ENCODE assay signal across 1 cellular context in the genomic region with DNA sequence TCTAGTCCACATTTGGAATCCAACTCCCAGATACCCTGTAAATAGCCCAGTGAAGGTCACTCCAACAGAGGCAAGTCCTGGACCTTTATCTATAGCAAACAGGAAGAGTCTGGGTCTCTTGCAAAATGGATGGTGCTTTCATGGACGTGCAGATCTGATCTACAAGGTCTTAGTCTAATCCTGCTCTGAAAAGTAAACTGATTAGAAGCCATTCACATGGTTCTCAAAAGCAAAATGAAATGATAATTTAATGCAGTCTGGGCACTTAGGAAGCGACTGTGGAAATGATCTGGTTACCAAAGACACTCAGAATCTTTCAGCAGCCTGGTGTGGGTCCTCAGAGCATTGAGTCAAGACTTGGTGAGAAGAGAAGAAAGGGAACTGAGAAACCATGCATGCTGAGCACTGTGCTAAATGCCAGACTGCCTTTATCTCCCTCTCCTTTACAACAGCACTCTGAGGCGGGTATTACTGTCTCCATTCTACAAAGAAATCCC.
A peak's percentile ranks its signal among the peaks of the same experiment; 100 is the strongest.
TF ChIP-seq lines count a peak whose summit lies in the region.

No MANE protein-coding gene starts in this region.

TF ChIP-seq in HepG2, 621 proteins besides CTCF, POLR2A, EP300 and RAD21 (continued from another document and continues in another):
- TF ChIP-seq, protein P1, sequence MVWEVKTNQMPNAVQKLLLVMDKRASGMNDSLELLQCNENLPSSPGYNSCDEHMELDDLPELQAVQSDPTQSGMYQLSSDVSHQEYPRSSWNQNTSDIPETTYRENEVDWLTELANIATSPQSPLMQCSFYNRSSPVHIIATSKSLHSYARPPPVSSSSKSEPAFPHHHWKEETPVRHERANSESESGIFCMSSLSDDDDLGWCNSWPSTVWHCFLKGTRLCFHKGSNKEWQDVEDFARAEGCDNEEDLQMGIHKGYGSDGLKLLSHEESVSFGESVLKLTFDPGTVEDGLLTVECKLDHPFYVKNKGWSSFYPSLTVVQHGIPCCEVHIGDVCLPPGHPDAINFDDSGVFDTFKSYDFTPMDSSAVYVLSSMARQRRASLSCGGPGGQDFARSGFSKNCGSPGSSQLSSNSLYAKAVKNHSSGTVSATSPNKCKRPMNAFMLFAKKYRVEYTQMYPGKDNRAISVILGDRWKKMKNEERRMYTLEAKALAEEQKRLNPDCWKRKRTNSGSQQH (CRISPR knock-in tag; IDR thresholded peaks at IDR 0.05; ENCODE audit: low read depth), result no peak
- TF ChIP-seq ZNF841 (CRISPR knock-in tag; IDR thresholded peaks at IDR 0.05; ENCODE audit: borderline replicate concordance) (no peak), ZNF367 (CRISPR knock-in tag; IDR thresholded peaks at IDR 0.05; ENCODE audit: borderline replicate concordance) (no peak), CREBL2 (CRISPR knock-in tag; IDR thresholded peaks at IDR 0.05; ENCODE audit: borderline replicate concordance) (no peak), ZNF136 (CRISPR knock-in tag; IDR thresholded peaks at IDR 0.05; ENCODE audit: low read depth) (no peak), SOX6 (IDR thresholded peaks at IDR 0.05) (no peak), SOX6 (CRISPR knock-in tag; IDR thresholded peaks at IDR 0.05) (peak; percentile 50; the same call in 1 of the 2 replicates), SMC3 (IDR thresholded peaks at IDR 0.05; ENCODE audit: low read length) (no peak), ZSCAN5A (CRISPR knock-in tag; IDR thresholded peaks at IDR 0.05; ENCODE audit: borderline replicate concordance) (0 out of 2 replicates have a peak, but pooled peaks have one; percentile 17), CSRNP1 (CRISPR knock-in tag; IDR thresholded peaks at IDR 0.05) (no peak), MLLT10 (CRISPR knock-in tag; IDR thresholded peaks at IDR 0.05) (no peak), ZNF329 (CRISPR knock-in tag; IDR thresholded peaks at IDR 0.05; ENCODE audit: low read depth) (no peak), KAT8 (CRISPR knock-in tag; IDR thresholded peaks at IDR 0.05) (0 out of 2 replicates have a peak, but pooled peaks have one; percentile 60), GATAD1 (CRISPR knock-in tag; IDR thresholded peaks at IDR 0.05) (no peak), NFATC3 (CRISPR knock-in tag; IDR thresholded peaks at IDR 0.05) (no peak), ZFY (CRISPR knock-in tag; IDR thresholded peaks at IDR 0.05) (no peak), ZNF180 (CRISPR knock-in tag; IDR thresholded peaks at IDR 0.05; ENCODE audit: borderline replicate concordance, low read depth) (no peak), ZIK1 (CRISPR knock-in tag; IDR thresholded peaks at IDR 0.05; ENCODE audit: borderline replicate concordance, low read depth) (no peak), ZSCAN31 (CRISPR knock-in tag; IDR thresholded peaks at IDR 0.05; ENCODE audit: low read depth) (no peak), SRSF9 (IDR thresholded peaks at IDR 0.05; ENCODE audit: borderline replicate concordance, insufficient read depth, low read depth, low read length, poor library complexity, severe bottlenecking) (no peak), IRF2 (CRISPR knock-in tag; IDR thresholded peaks at IDR 0.05) (peak; percentile 35; the same call in 1 of the 2 replicates), FOSL2 (CRISPR knock-in tag; IDR thresholded peaks at IDR 0.05) (0 out of 2 replicates have a peak, but pooled peaks have one; percentile 14), ZNF570 (CRISPR knock-in tag; IDR thresholded peaks at IDR 0.05; ENCODE audit: borderline replicate concordance) (no peak), XBP1 (CRISPR knock-in tag; IDR thresholded peaks at IDR 0.05) (no peak), ZNF704 (CRISPR knock-in tag; IDR thresholded peaks at IDR 0.05; ENCODE audit: borderline replicate concordance) (no peak), SMARCE1 (IDR thresholded peaks at IDR 0.05; ENCODE audit: borderline replicate concordance) (no peak), ATRX (CRISPR knock-in tag; IDR thresholded peaks at IDR 0.05; ENCODE audit: borderline replicate concordance) (no peak), ZNF878 (CRISPR knock-in tag; IDR thresholded peaks at IDR 0.05) (no peak), MTF2 (CRISPR knock-in tag; IDR thresholded peaks at IDR 0.05; ENCODE audit: borderline replicate concordance) (no peak), NFE2L2 (IDR thresholded peaks at IDR 0.05; ENCODE audit: low read length) (no peak), ZBTB40 (IDR thresholded peaks at IDR 0.05) (no peak), ZBTB40 (CRISPR knock-in tag; IDR thresholded peaks at IDR 0.05) (no peak; the same call in 1 of the 2 replicates), ZBTB8A (CRISPR knock-in tag; IDR thresholded peaks at IDR 0.05; ENCODE audit: borderline replicate concordance, low read depth) (no peak), FOXO1 (CRISPR knock-in tag; IDR thresholded peaks at IDR 0.05) (peak; percentile 87), NCOA2 (CRISPR knock-in tag; IDR thresholded peaks at IDR 0.05) (peak; percentile 68), ZFX (CRISPR knock-in tag; IDR thresholded peaks at IDR 0.05; ENCODE audit: low read depth) (no peak), ELF3 (CRISPR knock-in tag; IDR thresholded peaks at IDR 0.05) (peak; percentile 31; the same call in 1 of the 2 replicates), ZBTB1 (CRISPR knock-in tag; IDR thresholded peaks at IDR 0.05; ENCODE audit: borderline replicate concordance) (no peak), ZZZ3 (CRISPR knock-in tag; IDR thresholded peaks at IDR 0.05; ENCODE audit: borderline replicate concordance) (no peak)
- TF ChIP-seq, protein P2, sequence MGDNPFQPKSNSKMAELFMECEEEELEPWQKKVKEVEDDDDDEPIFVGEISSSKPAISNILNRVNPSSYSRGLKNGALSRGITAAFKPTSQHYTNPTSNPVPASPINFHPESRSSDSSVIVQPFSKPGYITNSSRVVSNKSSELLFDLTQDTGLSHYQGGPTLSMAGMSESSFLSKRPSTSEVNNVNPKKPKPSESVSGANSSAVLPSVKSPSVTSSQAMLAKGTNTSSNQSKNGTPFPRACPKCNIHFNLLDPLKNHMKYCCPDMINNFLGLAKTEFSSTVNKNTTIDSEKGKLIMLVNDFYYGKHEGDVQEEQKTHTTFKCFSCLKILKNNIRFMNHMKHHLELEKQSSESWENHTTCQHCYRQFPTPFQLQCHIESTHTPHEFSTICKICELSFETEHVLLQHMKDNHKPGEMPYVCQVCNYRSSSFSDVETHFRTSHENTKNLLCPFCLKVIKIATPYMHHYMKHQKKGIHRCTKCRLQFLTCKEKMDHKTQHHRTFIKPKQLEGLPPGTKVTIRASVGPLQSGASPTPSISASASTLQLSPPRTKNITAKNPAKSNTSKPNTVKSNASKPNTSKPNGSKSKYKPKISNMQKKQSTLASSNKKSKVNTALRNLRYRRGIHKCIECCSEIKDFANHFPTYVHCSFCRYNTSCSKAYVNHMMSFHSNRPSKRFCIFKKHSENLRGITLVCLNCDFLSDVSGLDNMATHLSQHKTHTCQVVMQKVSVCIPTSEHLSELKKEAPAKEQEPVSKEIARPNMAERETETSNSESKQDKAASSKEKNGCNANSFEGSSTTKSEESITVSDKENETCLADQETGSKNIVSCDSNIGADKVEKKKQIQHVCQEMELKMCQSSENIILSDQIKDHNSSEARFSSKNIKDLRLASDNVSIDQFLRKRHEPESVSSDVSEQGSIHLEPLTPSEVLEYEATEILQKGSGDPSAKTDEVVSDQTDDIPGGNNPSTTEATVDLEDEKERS (CRISPR knock-in tag; IDR thresholded peaks at IDR 0.05), result peak; percentile 77; the same call in 1 of the 2 replicates
- TF ChIP-seq, protein P3, sequence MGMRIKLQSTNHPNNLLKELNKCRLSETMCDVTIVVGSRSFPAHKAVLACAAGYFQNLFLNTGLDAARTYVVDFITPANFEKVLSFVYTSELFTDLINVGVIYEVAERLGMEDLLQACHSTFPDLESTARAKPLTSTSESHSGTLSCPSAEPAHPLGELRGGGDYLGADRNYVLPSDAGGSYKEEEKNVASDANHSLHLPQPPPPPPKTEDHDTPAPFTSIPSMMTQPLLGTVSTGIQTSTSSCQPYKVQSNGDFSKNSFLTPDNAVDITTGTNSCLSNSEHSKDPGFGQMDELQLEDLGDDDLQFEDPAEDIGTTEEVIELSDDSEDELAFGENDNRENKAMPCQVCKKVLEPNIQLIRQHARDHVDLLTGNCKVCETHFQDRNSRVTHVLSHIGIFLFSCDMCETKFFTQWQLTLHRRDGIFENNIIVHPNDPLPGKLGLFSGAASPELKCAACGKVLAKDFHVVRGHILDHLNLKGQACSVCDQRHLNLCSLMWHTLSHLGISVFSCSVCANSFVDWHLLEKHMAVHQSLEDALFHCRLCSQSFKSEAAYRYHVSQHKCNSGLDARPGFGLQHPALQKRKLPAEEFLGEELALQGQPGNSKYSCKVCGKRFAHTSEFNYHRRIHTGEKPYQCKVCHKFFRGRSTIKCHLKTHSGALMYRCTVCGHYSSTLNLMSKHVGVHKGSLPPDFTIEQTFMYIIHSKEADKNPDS (CRISPR knock-in tag; IDR thresholded peaks at IDR 0.05), result no peak
